In the genomic region with DNA sequence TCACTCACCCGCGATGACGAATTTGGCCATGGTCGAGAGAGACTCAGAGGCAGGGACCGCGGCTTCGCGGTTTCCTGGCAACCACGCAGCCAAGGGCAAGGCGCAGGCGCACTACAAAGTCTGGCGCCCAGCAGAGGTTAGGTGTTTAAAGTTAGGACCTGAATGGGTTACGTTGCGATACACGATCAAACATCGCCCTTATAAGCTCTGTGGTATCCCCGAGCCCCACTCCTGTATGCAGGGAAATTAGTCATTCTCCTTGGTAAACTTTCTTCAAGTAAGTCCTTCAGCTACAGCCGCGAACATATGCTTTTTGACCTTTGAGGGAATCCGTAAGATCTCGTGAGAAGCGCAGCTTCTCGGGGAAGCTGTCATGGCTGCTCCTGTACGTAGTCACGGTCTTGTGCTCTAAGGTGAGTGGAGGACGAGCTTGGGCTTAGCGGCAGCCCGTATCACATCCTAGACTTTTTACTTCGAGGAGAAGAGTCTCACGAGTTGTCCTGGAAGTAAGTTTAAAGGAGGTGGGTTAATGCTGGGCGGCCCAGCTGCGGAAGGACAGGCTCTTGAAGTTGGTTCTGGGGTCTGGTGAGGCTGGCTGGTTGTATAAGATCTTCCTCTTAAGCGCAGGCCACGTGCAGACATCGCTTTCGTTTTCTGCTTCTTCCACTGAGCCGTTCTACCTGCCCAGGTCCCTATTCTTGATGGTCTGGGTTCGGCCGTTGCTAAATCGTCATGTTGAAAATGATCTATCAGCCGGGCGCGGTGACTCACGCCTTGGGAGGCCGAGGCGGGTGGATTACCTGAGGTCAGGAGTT, we compare ENCODE assay signal across 1 cellular context.
TF ChIP-seq lines count a peak whose summit lies in the region.

A gene (plus strand): TSS at position 365 of the 815 bp plus-strand sequence. CDS start 1,088 bp downstream, outside the sequence.
A gene (minus strand): TSS at position 87 of the 815 bp plus-strand sequence. CDS start 57 bp downstream, at position 30.

TF ChIP-seq in K562, 482 proteins besides CTCF, POLR2A, EP300 and RAD21 (continued from another document and continues in another):
- TF ChIP-seq, protein P1, sequence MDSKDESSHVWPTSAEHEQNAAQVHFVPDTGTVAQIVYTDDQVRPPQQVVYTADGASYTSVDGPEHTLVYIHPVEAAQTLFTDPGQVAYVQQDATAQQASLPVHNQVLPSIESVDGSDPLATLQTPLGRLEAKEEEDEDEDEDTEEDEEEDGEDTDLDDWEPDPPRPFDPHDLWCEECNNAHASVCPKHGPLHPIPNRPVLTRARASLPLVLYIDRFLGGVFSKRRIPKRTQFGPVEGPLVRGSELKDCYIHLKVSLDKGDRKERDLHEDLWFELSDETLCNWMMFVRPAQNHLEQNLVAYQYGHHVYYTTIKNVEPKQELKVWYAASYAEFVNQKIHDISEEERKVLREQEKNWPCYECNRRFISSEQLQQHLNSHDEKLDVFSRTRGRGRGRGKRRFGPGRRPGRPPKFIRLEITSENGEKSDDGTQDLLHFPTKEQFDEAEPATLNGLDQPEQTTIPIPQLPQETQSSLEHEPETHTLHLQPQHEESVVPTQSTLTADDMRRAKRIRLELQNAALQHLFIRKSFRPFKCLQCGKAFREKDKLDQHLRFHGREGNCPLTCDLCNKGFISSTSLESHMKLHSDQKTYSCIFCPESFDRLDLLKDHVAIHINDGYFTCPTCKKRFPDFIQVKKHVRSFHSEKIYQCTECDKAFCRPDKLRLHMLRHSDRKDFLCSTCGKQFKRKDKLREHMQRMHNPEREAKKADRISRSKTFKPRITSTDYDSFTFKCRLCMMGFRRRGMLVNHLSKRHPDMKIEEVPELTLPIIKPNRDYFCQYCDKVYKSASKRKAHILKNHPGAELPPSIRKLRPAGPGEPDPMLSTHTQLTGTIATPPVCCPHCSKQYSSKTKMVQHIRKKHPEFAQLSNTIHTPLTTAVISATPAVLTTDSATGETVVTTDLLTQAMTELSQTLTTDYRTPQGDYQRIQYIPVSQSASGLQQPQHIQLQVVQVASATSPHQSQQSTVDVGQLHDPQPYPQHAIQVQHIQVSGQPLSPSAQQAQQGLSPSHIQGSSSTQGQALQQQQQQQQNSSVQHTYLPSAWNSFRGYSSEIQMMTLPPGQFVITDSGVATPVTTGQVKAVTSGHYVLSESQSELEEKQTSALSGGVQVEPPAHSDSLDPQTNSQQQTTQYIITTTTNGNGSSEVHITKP (IDR thresholded peaks at IDR 0.05; ENCODE audit: partially characterized antibody): no peak
- TF ChIP-seq HNRNPLL (IDR thresholded peaks at IDR 0.05; ENCODE audit: low read depth, low read length, poor library complexity, severe bottlenecking): peak; percentile 63
- TF ChIP-seq, protein P2, sequence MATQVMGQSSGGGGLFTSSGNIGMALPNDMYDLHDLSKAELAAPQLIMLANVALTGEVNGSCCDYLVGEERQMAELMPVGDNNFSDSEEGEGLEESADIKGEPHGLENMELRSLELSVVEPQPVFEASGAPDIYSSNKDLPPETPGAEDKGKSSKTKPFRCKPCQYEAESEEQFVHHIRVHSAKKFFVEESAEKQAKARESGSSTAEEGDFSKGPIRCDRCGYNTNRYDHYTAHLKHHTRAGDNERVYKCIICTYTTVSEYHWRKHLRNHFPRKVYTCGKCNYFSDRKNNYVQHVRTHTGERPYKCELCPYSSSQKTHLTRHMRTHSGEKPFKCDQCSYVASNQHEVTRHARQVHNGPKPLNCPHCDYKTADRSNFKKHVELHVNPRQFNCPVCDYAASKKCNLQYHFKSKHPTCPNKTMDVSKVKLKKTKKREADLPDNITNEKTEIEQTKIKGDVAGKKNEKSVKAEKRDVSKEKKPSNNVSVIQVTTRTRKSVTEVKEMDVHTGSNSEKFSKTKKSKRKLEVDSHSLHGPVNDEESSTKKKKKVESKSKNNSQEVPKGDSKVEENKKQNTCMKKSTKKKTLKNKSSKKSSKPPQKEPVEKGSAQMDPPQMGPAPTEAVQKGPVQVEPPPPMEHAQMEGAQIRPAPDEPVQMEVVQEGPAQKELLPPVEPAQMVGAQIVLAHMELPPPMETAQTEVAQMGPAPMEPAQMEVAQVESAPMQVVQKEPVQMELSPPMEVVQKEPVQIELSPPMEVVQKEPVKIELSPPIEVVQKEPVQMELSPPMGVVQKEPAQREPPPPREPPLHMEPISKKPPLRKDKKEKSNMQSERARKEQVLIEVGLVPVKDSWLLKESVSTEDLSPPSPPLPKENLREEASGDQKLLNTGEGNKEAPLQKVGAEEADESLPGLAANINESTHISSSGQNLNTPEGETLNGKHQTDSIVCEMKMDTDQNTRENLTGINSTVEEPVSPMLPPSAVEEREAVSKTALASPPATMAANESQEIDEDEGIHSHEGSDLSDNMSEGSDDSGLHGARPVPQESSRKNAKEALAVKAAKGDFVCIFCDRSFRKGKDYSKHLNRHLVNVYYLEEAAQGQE (CRISPR knock-in tag; IDR thresholded peaks at IDR 0.05; ENCODE audit: low read depth): no peak
- TF ChIP-seq HMGN3 (IDR thresholded peaks at IDR 0.05; ENCODE audit: borderline replicate concordance, extremely low read depth, insufficient read length, low read depth, low read length): no peak
- TF ChIP-seq, protein P3, sequence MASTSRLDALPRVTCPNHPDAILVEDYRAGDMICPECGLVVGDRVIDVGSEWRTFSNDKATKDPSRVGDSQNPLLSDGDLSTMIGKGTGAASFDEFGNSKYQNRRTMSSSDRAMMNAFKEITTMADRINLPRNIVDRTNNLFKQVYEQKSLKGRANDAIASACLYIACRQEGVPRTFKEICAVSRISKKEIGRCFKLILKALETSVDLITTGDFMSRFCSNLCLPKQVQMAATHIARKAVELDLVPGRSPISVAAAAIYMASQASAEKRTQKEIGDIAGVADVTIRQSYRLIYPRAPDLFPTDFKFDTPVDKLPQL (IDR thresholded peaks at IDR 0.05; ENCODE audit: extremely low read depth, insufficient read length): no peak
- no peak for TF ChIP-seq ZNF830 (CRISPR knock-in tag; IDR thresholded peaks at IDR 0.05)
- TF ChIP-seq ESRRB (CRISPR knock-in tag; IDR thresholded peaks at IDR 0.05; ENCODE audit: borderline replicate concordance): no peak
- no peak for TF ChIP-seq SP2 (IDR thresholded peaks at IDR 0.05; ENCODE audit: extremely low read depth, low read depth, low read length, poor library complexity, severe bottlenecking)
- TF ChIP-seq ZNF175 (CRISPR knock-in tag; IDR thresholded peaks at IDR 0.05; ENCODE audit: low read depth): no peak
- TF ChIP-seq ZSCAN32 (CRISPR knock-in tag; IDR thresholded peaks at IDR 0.05): no peak
- TF ChIP-seq MED1 (CRISPR knock-in tag; IDR thresholded peaks at IDR 0.05; ENCODE audit: borderline replicate concordance): no peak
- peak; percentile 57 for TF ChIP-seq ESRRA (IDR thresholded peaks at IDR 0.05; ENCODE audit: borderline replicate concordance, low read depth)
- TF ChIP-seq, protein P4, sequence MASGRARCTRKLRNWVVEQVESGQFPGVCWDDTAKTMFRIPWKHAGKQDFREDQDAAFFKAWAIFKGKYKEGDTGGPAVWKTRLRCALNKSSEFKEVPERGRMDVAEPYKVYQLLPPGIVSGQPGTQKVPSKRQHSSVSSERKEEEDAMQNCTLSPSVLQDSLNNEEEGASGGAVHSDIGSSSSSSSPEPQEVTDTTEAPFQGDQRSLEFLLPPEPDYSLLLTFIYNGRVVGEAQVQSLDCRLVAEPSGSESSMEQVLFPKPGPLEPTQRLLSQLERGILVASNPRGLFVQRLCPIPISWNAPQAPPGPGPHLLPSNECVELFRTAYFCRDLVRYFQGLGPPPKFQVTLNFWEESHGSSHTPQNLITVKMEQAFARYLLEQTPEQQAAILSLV (tag; IDR thresholded peaks at IDR 0.05): no peak
- TF ChIP-seq HDAC6 (IDR thresholded peaks at IDR 0.05; ENCODE audit: low read depth, low read length): no peak
- TF ChIP-seq, protein P5, sequence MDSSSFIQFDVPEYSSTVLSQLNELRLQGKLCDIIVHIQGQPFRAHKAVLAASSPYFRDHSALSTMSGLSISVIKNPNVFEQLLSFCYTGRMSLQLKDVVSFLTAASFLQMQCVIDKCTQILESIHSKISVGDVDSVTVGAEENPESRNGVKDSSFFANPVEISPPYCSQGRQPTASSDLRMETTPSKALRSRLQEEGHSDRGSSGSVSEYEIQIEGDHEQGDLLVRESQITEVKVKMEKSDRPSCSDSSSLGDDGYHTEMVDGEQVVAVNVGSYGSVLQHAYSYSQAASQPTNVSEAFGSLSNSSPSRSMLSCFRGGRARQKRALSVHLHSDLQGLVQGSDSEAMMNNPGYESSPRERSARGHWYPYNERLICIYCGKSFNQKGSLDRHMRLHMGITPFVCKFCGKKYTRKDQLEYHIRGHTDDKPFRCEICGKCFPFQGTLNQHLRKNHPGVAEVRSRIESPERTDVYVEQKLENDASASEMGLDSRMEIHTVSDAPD (CRISPR knock-in tag; IDR thresholded peaks at IDR 0.05): no peak
- TF ChIP-seq ZNF584 (CRISPR knock-in tag; IDR thresholded peaks at IDR 0.05; ENCODE audit: low read depth): no peak
- peak; percentile 73 for TF ChIP-seq TAF9B (IDR thresholded peaks at IDR 0.05; ENCODE audit: partially characterized antibody)
- no peak for TF ChIP-seq MTF1 (CRISPR knock-in tag; IDR thresholded peaks at IDR 0.05; ENCODE audit: borderline replicate concordance)
- TF ChIP-seq TRIM28 (IDR thresholded peaks at IDR 0.05): no peak
- TF ChIP-seq RBFOX2 (IDR thresholded peaks at IDR 0.05; ENCODE audit: low read depth, low read length): peak; percentile 66
- no peak for TF ChIP-seq CHD4 (IDR thresholded peaks at IDR 0.05; ENCODE audit: insufficient read depth, insufficient replicate concordance, low read depth, low read length, poor library complexity, severe bottlenecking)
- TF ChIP-seq, protein P6, sequence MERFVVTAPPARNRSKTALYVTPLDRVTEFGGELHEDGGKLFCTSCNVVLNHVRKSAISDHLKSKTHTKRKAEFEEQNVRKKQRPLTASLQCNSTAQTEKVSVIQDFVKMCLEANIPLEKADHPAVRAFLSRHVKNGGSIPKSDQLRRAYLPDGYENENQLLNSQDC (CRISPR knock-in tag; IDR thresholded peaks at IDR 0.05): no peak
- TF ChIP-seq BRD4 (IDR thresholded peaks at IDR 0.05): no peak
- TF ChIP-seq ELF4 (CRISPR knock-in tag; IDR thresholded peaks at IDR 0.05): no peak
- no peak for TF ChIP-seq PURB (CRISPR knock-in tag; IDR thresholded peaks at IDR 0.05; ENCODE audit: low read depth)
- TF ChIP-seq, protein P7, sequence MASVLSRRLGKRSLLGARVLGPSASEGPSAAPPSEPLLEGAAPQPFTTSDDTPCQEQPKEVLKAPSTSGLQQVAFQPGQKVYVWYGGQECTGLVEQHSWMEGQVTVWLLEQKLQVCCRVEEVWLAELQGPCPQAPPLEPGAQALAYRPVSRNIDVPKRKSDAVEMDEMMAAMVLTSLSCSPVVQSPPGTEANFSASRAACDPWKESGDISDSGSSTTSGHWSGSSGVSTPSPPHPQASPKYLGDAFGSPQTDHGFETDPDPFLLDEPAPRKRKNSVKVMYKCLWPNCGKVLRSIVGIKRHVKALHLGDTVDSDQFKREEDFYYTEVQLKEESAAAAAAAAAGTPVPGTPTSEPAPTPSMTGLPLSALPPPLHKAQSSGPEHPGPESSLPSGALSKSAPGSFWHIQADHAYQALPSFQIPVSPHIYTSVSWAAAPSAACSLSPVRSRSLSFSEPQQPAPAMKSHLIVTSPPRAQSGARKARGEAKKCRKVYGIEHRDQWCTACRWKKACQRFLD (CRISPR knock-in tag; IDR thresholded peaks at IDR 0.05): no peak
- no peak for TF ChIP-seq CTBP1 (IDR thresholded peaks at IDR 0.05; ENCODE audit: borderline replicate concordance)
- TF ChIP-seq RFX1 (IDR thresholded peaks at IDR 0.05): peak; percentile 91
- TF ChIP-seq, protein P8, sequence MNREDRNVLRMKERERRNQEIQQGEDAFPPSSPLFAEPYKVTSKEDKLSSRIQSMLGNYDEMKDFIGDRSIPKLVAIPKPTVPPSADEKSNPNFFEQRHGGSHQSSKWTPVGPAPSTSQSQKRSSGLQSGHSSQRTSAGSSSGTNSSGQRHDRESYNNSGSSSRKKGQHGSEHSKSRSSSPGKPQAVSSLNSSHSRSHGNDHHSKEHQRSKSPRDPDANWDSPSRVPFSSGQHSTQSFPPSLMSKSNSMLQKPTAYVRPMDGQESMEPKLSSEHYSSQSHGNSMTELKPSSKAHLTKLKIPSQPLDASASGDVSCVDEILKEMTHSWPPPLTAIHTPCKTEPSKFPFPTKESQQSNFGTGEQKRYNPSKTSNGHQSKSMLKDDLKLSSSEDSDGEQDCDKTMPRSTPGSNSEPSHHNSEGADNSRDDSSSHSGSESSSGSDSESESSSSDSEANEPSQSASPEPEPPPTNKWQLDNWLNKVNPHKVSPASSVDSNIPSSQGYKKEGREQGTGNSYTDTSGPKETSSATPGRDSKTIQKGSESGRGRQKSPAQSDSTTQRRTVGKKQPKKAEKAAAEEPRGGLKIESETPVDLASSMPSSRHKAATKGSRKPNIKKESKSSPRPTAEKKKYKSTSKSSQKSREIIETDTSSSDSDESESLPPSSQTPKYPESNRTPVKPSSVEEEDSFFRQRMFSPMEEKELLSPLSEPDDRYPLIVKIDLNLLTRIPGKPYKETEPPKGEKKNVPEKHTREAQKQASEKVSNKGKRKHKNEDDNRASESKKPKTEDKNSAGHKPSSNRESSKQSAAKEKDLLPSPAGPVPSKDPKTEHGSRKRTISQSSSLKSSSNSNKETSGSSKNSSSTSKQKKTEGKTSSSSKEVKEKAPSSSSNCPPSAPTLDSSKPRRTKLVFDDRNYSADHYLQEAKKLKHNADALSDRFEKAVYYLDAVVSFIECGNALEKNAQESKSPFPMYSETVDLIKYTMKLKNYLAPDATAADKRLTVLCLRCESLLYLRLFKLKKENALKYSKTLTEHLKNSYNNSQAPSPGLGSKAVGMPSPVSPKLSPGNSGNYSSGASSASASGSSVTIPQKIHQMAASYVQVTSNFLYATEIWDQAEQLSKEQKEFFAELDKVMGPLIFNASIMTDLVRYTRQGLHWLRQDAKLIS (CRISPR knock-in tag; IDR thresholded peaks at IDR 0.05): no peak; the same call in 1 of the 2 replicates
- no peak for TF ChIP-seq SMAD3 (CRISPR knock-in tag; conservative IDR thresholded peaks at IDR 0.05)
- no peak for TF ChIP-seq MIER1 (IDR thresholded peaks at IDR 0.05; ENCODE audit: low read depth)
- no peak for TF ChIP-seq ARID1B (IDR thresholded peaks at IDR 0.05)
- TF ChIP-seq SREBF2 (CRISPR knock-in tag; IDR thresholded peaks at IDR 0.05): no peak
- TF ChIP-seq ETV1 (tag; conservative IDR thresholded peaks at IDR 0.05; ENCODE audit: low read depth): no peak
- TF ChIP-seq ELF2 (CRISPR knock-in tag; IDR thresholded peaks at IDR 0.05): no peak
- no peak for TF ChIP-seq ZNF311 (CRISPR knock-in tag; IDR thresholded peaks at IDR 0.05)
- no peak for TF ChIP-seq BCL6 (CRISPR knock-in tag; IDR thresholded peaks at IDR 0.05)
- TF ChIP-seq, protein P9, sequence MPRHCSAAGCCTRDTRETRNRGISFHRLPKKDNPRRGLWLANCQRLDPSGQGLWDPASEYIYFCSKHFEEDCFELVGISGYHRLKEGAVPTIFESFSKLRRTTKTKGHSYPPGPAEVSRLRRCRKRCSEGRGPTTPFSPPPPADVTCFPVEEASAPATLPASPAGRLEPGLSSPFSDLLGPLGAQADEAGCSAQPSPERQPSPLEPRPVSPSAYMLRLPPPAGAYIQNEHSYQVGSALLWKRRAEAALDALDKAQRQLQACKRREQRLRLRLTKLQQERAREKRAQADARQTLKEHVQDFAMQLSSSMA (CRISPR knock-in tag; IDR thresholded peaks at IDR 0.05): no peak
